ENCODE assay signal across 8 cellular contexts in genomic region chr7:139358541-139359365, GRCh38. TPM values are rescaled to one million over a fixed set of nuclear protein-coding genes. Genes with fewer than 3 reads are reported as not detected.
DNase-seq lines count a peak whose midpoint lies in the region; ATAC-seq and TF ChIP-seq lines count a peak whose summit lies in the region.

No MANE protein-coding gene starts in this region.

- H3K9me3 ChIP-seq in OCI-LY1 (ENCODE audit: low read length), result no peaks in the 10 kb centered on the region
- H3K9me3 ChIP-seq in cardiac muscle cell (ENCODE audit: low read depth), result no peaks in the 10 kb centered on the region

- no peak overlapping the region for H2AFZ ChIP-seq in OCI-LY1 (ENCODE audit: low read length)

- peak overlapping the region; percentile 93 for H3K27ac ChIP-seq in OCI-LY1 (ENCODE audit: low read depth, low read length, poor library complexity, severe bottlenecking)
- H3K27ac ChIP-seq in cardiac muscle cell, result peak overlapping the region; percentile 97
- H3K27ac ChIP-seq in rectal smooth muscle tissue (ENCODE audit: low read depth, low read length), result peak overlapping the region; percentile 100

- no peak for TF ChIP-seq CTCF in OCI-LY1 (IDR thresholded peaks at IDR 0.05; ENCODE audit: low read length)
- no peak for TF ChIP-seq CTCF in cardiac muscle cell (IDR thresholded peaks at IDR 0.05; ENCODE audit: low read depth, low read length)

- peaks cover 17% of the 10 kb centered on the region; the same call in 1 of the 2 replicates for H3F3A ChIP-seq in OCI-LY1 (ENCODE audit: insufficient read depth, low read length)

- H3K79me2 ChIP-seq in OCI-LY1 (ENCODE audit: insufficient read depth, low read length), result peaks cover 34% of the 10 kb centered on the region

- H3K4me2 ChIP-seq in OCI-LY1 (ENCODE audit: low read length), result peak overlapping the region; percentile 76

- peak; percentile 26 for ATAC-seq in HG02943 (IDR thresholded peaks at IDR 0.05; ENCODE audit: low read depth, unreplicated experiment)

- H3K9me2 ChIP-seq in OCI-LY1 (ENCODE audit: low read depth, low read length), result no peaks in the 10 kb centered on the region

- H3K9ac ChIP-seq in OCI-LY1 (ENCODE audit: low read length), result peak overlapping the region; percentile 96
- H3K9ac ChIP-seq in rectal smooth muscle tissue (ENCODE audit: low read length), result peak overlapping the region; percentile 89

- no peaks in the 10 kb centered on the region for H4K20me1 ChIP-seq in OCI-LY1 (ENCODE audit: insufficient read depth, low read length)

- DNase-seq in NCI-H345 treated with DMSO at 0.1 percent for 48 hours (lab: John Stamatoyannopoulos, UW; ENCODE audit: unreplicated experiment) (peak; percentile 53), NCI-H345 (lab: John Stamatoyannopoulos, UW) (no peak), cardiac muscle cell (ENCODE audit: low read depth in 1 of 2, low spot score in 1 of 2) (peak in 1 of 2 donors; percentile 46), H4 (ENCODE audit: low spot score) (no peak)
- peak; percentile 74 for DNase-seq in activated effector memory CD4-positive, alpha-beta T cell treated with anti-CD3 and anti-CD28 coated beads, Interleukin-2, amount 50 U/mL, for 16 hours

- peaks cover 14% of the 10 kb centered on the region for H3K36me3 ChIP-seq in OCI-LY1 (ENCODE audit: insufficient read depth, low read length)
- H3K36me3 ChIP-seq in cardiac muscle cell, result no peaks in the 10 kb centered on the region
- no peaks in the 10 kb centered on the region for H3K36me3 ChIP-seq in rectal smooth muscle tissue (ENCODE audit: control insufficient read depth, insufficient read depth, low read length)

- H3K4me3 ChIP-seq in OCI-LY1 (ENCODE audit: low read depth, low read length, poor library complexity, severe bottlenecking), result peak overlapping the region; percentile 89
- H3K4me3 ChIP-seq in cardiac muscle cell, result peak overlapping the region; percentile 72
- peak overlapping the region; percentile 96 for H3K4me3 ChIP-seq in rectal smooth muscle tissue (ENCODE audit: low read length)

- H3K4me1 ChIP-seq in OCI-LY1 (ENCODE audit: insufficient read depth, low read length, severe bottlenecking), result peaks cover 32% of the 10 kb centered on the region
- H3K4me1 ChIP-seq in cardiac muscle cell (ENCODE audit: low read depth), result peaks cover 22% of the 10 kb centered on the region
- H3K4me1 ChIP-seq in rectal smooth muscle tissue (ENCODE audit: control insufficient read depth, insufficient read depth, low read length), result peaks cover 13% of the 10 kb centered on the region

- H3K27me3 ChIP-seq in OCI-LY1 (ENCODE audit: insufficient read depth, low read length) (no peaks in the 10 kb centered on the region), cardiac muscle cell (no peaks in the 10 kb centered on the region), rectal smooth muscle tissue (ENCODE audit: control insufficient read depth, insufficient read depth, low read length) (no peaks in the 10 kb centered on the region)

RNA-seq across cellular contexts. Expression of gene LUC7L2, which starts 0.9 kb away (rescaled TPM):
- 55.1 and 105 TPM in 2 replicates for total RNA-seq in cardiac muscle cell
- 87.8 and 109 TPM in 2 replicates for polyA plus RNA-seq in cardiac muscle cell
- 45.9 and 61.2 TPM in 2 replicates for total RNA-seq in H4 (2014; rRNA removed; shearing (Covaris generic))

RNA-seq across cellular contexts. Expression of gene FMC1, which starts 17.6 kb away (rescaled TPM):
- 10.9 and 22.5 TPM in 2 replicates for total RNA-seq in cardiac muscle cell
- polyA plus RNA-seq in cardiac muscle cell, result 101 and 129 TPM in 2 replicates
- total RNA-seq in H4 (2014; rRNA removed; shearing (Covaris generic)), result 19.4 and 21.0 TPM in 2 replicates

Comparison
In these comparisons a context has a peak if more than half of its experiments do, and no peak if none do; other contexts are left out.
1. DNase-seq: peak in NCI-H345 treated with DMSO at 0.1 percent for 48 hours (single experiment) and activated effector memory CD4-positive, alpha-beta T cell treated with anti-CD3 and anti-CD28 coated beads, Interleukin-2, amount 50 U/mL, for 16 hours (single experiment); none in NCI-H345 (single experiment) and H4 (single experiment).
2. Peak in every context shown above with its lines, with median percentiles within 50 percentile points of each other: H3K27ac ChIP-seq and H3K4me3 ChIP-seq.